ENCODE assay signal across 9 cellular contexts in genomic region chr4:159047478-159048165, GRCh38. TPM values are rescaled to one million over a fixed set of nuclear protein-coding genes. Genes with fewer than 3 reads are reported as not detected.
A peak's percentile ranks its signal among the peaks of the same experiment; 100 is the strongest.
DNase-seq lines count a peak whose midpoint lies in the region; ATAC-seq, FAIRE-seq and TF ChIP-seq lines count a peak whose summit lies in the region.
"Had no signal": no experiment of that assay in that cellular context is flagged by ENCODE, and none has a peak within 500 bp of the region (broad histone marks: within the 10 kb centered on the region; RNA-seq: fewer than 3 reads in every experiment).

No MANE protein-coding gene starts in this region.

- H3K27me3 Mint-ChIP-seq in activated CD4-positive, alpha-beta T cell treated with anti-CD3 and anti-CD28 coated beads for 36 hours: peaks cover 15% of the 10 kb centered on the region
- peaks cover 2% of the 10 kb centered on the region for H3K27me3 Mint-ChIP-seq in activated CD8-positive, alpha-beta T cell treated with anti-CD3 and anti-CD28 coated beads, Interleukin-2, amount 10 ng/mL, durations not matched to agents 7 days and 5 days (ENCODE audit: low read depth)

- no peak overlapping the region for H3K27ac Mint-ChIP-seq in activated CD4-positive, alpha-beta T cell treated with anti-CD3 and anti-CD28 coated beads for 36 hours
- no peak overlapping the region for H3K27ac Mint-ChIP-seq in activated CD8-positive, alpha-beta T cell treated with anti-CD3 and anti-CD28 coated beads, Interleukin-2, amount 10 ng/mL, durations not matched to agents 7 days and 5 days
- H3K27ac Mint-ChIP-seq: activated naive CD4-positive, alpha-beta T cell treated with anti-CD3 and anti-CD28 coated beads, Interleukin-2, amount 10 ng/mL, durations not matched to agents 7 days and 5 days had no signal

- peak; percentile 79 for ATAC-seq in activated CD4-positive, alpha-beta T cell treated with anti-CD3 and anti-CD28 coated beads for 36 hours
- ATAC-seq in activated CD8-positive, alpha-beta T cell treated with anti-CD3 and anti-CD28 coated beads, Interleukin-2, amount 10 ng/mL, durations not matched to agents 7 days and 5 days: peak; percentile 57
- peak; percentile 66 for ATAC-seq in stimulated activated naive CD8-positive, alpha-beta T cell treated with anti-CD3 and anti-CD28 coated beads, Interleukin-15, Interleukin-2, amounts not matched to agents 100 U/mL and 50 U/mL, for 24 hours

- no peak for TF ChIP-seq CTCF in GM10248 (IDR thresholded peaks at IDR 0.05; ENCODE audit: control extremely low read depth, extremely low read depth, low read depth, missing control alignments)
- no peak for TF ChIP-seq CTCF in D721Med (IDR thresholded peaks at IDR 0.05; ENCODE audit: insufficient read depth, missing control alignments)

- H3K36me3 Mint-ChIP-seq in activated CD4-positive, alpha-beta T cell treated with anti-CD3 and anti-CD28 coated beads for 36 hours (ENCODE audit: low read depth): no peaks in the 10 kb centered on the region
- H3K36me3 Mint-ChIP-seq in activated CD8-positive, alpha-beta T cell treated with anti-CD3 and anti-CD28 coated beads, Interleukin-2, amount 10 ng/mL, durations not matched to agents 7 days and 5 days (ENCODE audit: low read depth): no peaks in the 10 kb centered on the region
- H3K36me3 Mint-ChIP-seq: activated naive CD4-positive, alpha-beta T cell treated with anti-CD3 and anti-CD28 coated beads, Interleukin-2, amount 10 ng/mL, durations not matched to agents 7 days and 5 days had no signal

- H3K4me3 Mint-ChIP-seq in activated CD4-positive, alpha-beta T cell treated with anti-CD3 and anti-CD28 coated beads for 36 hours: no peak overlapping the region
- no peak overlapping the region for H3K4me3 Mint-ChIP-seq in activated CD8-positive, alpha-beta T cell treated with anti-CD3 and anti-CD28 coated beads, Interleukin-2, amount 10 ng/mL, durations not matched to agents 7 days and 5 days
- H3K4me3 Mint-ChIP-seq: activated naive CD4-positive, alpha-beta T cell treated with anti-CD3 and anti-CD28 coated beads, Interleukin-2, amount 10 ng/mL, durations not matched to agents 7 days and 5 days had no signal

- FAIRE-seq in D721Med (lab: Jason Lieb, UNC): no peak

- no peak for DNase-seq in activated CD4-positive, alpha-beta T cell treated with anti-CD3 and anti-CD28 coated beads for 36 hours
- no peak for DNase-seq in activated CD4-positive, alpha-beta T cell treated with anti-CD3 and anti-CD28 coated beads for 1 hour
- no peak for DNase-seq in activated CD8-positive, alpha-beta T cell treated with anti-CD3 and anti-CD28 coated beads, Interleukin-2, amount 10 ng/mL, durations not matched to agents 7 days and 5 days
- DNase-seq in hepatic stellate cell (ENCODE audit: low spot score) (peak; percentile 20), GM10248 (ENCODE audit: extremely low spot score) (no peak), D721Med (ENCODE audit: insufficient read length, low spot score) (no peak)
- DNase-seq in stimulated activated naive CD8-positive, alpha-beta T cell treated with anti-CD3 and anti-CD28 coated beads, Interleukin-15, Interleukin-2, amounts not matched to agents 100 U/mL and 50 U/mL, for 24 hours: no peak
- DNase-seq in stimulated activated CD4-positive, alpha-beta T cell treated with anti-CD3 and anti-CD28 coated beads, Interleukin-4, amount 100 ng/mL, for 4 hours: no peak
- DNase-seq: activated naive CD4-positive, alpha-beta T cell treated with anti-CD3 and anti-CD28 coated beads, Interleukin-2, amount 10 ng/mL, durations not matched to agents 7 days and 5 days had no signal

- CTCF ChIA-PET in activated CD4-positive, alpha-beta T cell treated with anti-CD3 and anti-CD28 coated beads for 36 hours (lab: Charles Lee): no interaction called here
- CTCF ChIA-PET in activated CD8-positive, alpha-beta T cell treated with anti-CD3 and anti-CD28 coated beads, Interleukin-2, amount 10 ng/mL, durations not matched to agents 7 days and 5 days (lab: Charles Lee): no interaction called here
- CTCF ChIA-PET in GM10248 (lab: Yijun Ruan, JAX): no interaction called here

- intact Hi-C loops in activated CD4-positive, alpha-beta T cell treated with anti-CD3 and anti-CD28 coated beads for 36 hours (cut with DNase I, micrococcal nuclease): no loop called here

- peaks cover 20% of the 10 kb centered on the region for H3K4me1 Mint-ChIP-seq in activated CD4-positive, alpha-beta T cell treated with anti-CD3 and anti-CD28 coated beads for 36 hours
- peaks cover 19% of the 10 kb centered on the region for H3K4me1 Mint-ChIP-seq in activated CD8-positive, alpha-beta T cell treated with anti-CD3 and anti-CD28 coated beads, Interleukin-2, amount 10 ng/mL, durations not matched to agents 7 days and 5 days (ENCODE audit: low read depth)

- POLR2A ChIA-PET in activated CD4-positive, alpha-beta T cell treated with anti-CD3 and anti-CD28 coated beads for 36 hours (lab: Charles Lee): interaction anchor here (0.5 to 0.6 kb wide), 2 partner anchors 21 to 60 kb away, joined by 3 read pairs; no protein-coding TSS in a partner anchor
- POLR2A ChIA-PET in activated CD8-positive, alpha-beta T cell treated with anti-CD3 and anti-CD28 coated beads, Interleukin-2, amount 10 ng/mL, durations not matched to agents 7 days and 5 days (lab: Charles Lee): no interaction called here
- POLR2A ChIA-PET in GM10248 (lab: Yijun Ruan, JAX): no interaction called here

- no peaks in the 10 kb centered on the region for H3K9me3 Mint-ChIP-seq in activated CD4-positive, alpha-beta T cell treated with anti-CD3 and anti-CD28 coated beads for 36 hours (ENCODE audit: low read depth)
- H3K9me3 Mint-ChIP-seq in activated CD8-positive, alpha-beta T cell treated with anti-CD3 and anti-CD28 coated beads, Interleukin-2, amount 10 ng/mL, durations not matched to agents 7 days and 5 days (ENCODE audit: insufficient read depth): no peaks in the 10 kb centered on the region
- H3K9me3 Mint-ChIP-seq: activated naive CD4-positive, alpha-beta T cell treated with anti-CD3 and anti-CD28 coated beads, Interleukin-2, amount 10 ng/mL, durations not matched to agents 7 days and 5 days had no signal

RNA-seq across cellular contexts. Expression of gene RAPGEF2, which starts 55.3 kb away (rescaled TPM):
- total RNA-seq in activated CD4-positive, alpha-beta T cell treated with anti-CD3 and anti-CD28 coated beads for 36 hours: 10 to 100 TPM; 18.5 to 20.2 TPM
- 10 to 100 TPM; 10.4 to 12.2 TPM for total RNA-seq in activated CD8-positive, alpha-beta T cell treated with anti-CD3 and anti-CD28 coated beads, Interleukin-2, amount 10 ng/mL, durations not matched to agents 7 days and 5 days
